Comparison of ENCODE assay signal across 10 cellular contexts in the genomic region with DNA sequence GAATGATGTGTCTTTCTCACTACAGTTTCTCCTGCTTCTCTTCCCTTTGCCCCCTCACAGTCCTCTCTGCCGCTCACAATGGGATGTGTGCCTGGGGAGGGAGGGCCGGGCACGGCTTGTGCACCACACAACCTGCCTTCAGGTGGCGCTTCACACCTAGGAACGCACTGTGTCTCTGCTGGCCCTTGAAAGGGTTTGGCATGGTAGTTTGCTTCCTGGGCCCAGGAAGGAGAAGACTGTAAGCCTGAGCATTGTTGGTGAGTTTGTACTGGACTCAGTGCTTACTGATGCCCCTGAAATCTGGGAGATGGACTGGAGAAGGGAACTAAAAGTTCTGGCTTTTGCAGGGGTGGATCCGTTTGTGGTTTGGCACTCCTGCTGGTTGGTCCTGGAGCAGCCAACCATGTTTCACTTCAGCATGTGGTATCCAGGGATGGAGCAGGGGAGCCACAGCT. TPM values are rescaled to one million over a fixed set of nuclear protein-coding genes. Genes with fewer than 3 reads are reported as not detected.
DNase-seq lines count a peak whose midpoint lies in the region; ATAC-seq and TF ChIP-seq lines count a peak whose summit lies in the region.
"Had no signal": no experiment of that assay in that cellular context is flagged by ENCODE, and none has a peak within 500 bp of the region (broad histone marks: within the 10 kb centered on the region; RNA-seq: fewer than 3 reads in every experiment).

No MANE protein-coding gene starts in this region.

- H3K27me3 ChIP-seq in lower lobe of right lung (ENCODE audit: low read depth), result no peaks in the 10 kb centered on the region

- no TSS peak for BruUV-seq in Calu3 (replicated peaks; lab: Mats Ljungman, UMichigan)

- H3K27me3 Mint-ChIP-seq in Calu3 (ENCODE audit: unreplicated experiment), result no peaks in the 10 kb centered on the region

- peaks cover 24% of the 10 kb centered on the region for H3K4me1 Mint-ChIP-seq in Calu3 (ENCODE audit: low read depth, unreplicated experiment)

- H3K9me3 ChIP-seq in lower lobe of right lung, result no peaks in the 10 kb centered on the region

- H3K9me3 Mint-ChIP-seq in Calu3 (ENCODE audit: low read depth, unreplicated experiment), result no peaks in the 10 kb centered on the region

- H3K4me1 ChIP-seq in lower lobe of right lung, result peaks cover 37% of the 10 kb centered on the region

- no peak overlapping the region for H3K27ac Mint-ChIP-seq in Calu3 (ENCODE audit: unreplicated experiment)

- no peaks in the 10 kb centered on the region for H3K36me3 ChIP-seq in lower lobe of right lung

- no peak overlapping the region for H3K4me3 Mint-ChIP-seq in Calu3 (ENCODE audit: low read depth, unreplicated experiment)

- no peaks in the 10 kb centered on the region for H3K36me3 Mint-ChIP-seq in Calu3 (ENCODE audit: insufficient read depth, unreplicated experiment)

- CTCF ChIA-PET in Calu3 (lab: Charles Lee), result interaction anchor here (1.2 kb wide), 1 partner anchor 86 kb away, joined by 3 read pairs; no protein-coding TSS in a partner anchor

- no peak overlapping the region for H3K4me3 ChIP-seq in lower lobe of right lung

- H3K27ac ChIP-seq in lower lobe of right lung (no peak overlapping the region), caudate nucleus (ENCODE audit: low read depth, low read length) (no peak overlapping the region)

- intact Hi-C loops in Calu3 (cut with micrococcal nuclease; ENCODE audit: unreplicated experiment), result loop anchor here (1.0 to 10.0 kb wide), 2 partner anchors 102 to 218 kb away; no protein-coding TSS in a partner anchor
- intact Hi-C loops in lower lobe of right lung (cut with DNase I), result no loop called here

- DNase-seq in Calu3, result peak; percentile 73
- DNase-seq in HK-2 (ENCODE audit: unreplicated experiment), result peak; percentile 30
- DNase-seq in amniotic epithelial cell (ENCODE audit: low read depth), result peak; percentile 27
- DNase-seq in lower lobe of right lung, result no peak
- no peak for DNase-seq in caudate nucleus (lab: John Stamatoyannopoulos, UW)

- peak; percentile 55 to 61 for ATAC-seq in lower lobe of right lung
- ATAC-seq in HG03439 (IDR thresholded peaks at IDR 0.05; ENCODE audit: unreplicated experiment), result no peak
- no peak for ATAC-seq in GM21723 (IDR thresholded peaks at IDR 0.05; ENCODE audit: unreplicated experiment)
- no peak for ATAC-seq in GM21360 (IDR thresholded peaks at IDR 0.05; ENCODE audit: unreplicated experiment)

- TF ChIP-seq CTCF in Calu3 (IDR thresholded peaks at IDR 0.05; ENCODE audit: unreplicated experiment) (peak; percentile 72), lower lobe of right lung (IDR thresholded peaks at IDR 0.05) (peak; percentile 25)

RNA-seq across cellular contexts. Expression of a gene that starts 9.2 kb away (rescaled TPM):
- total RNA-seq in Calu3 (2022) (4.6 TPM in 2 replicates), lower lobe of right lung (14.0 TPM)

RNA-seq across cellular contexts. Expression of a gene that starts 58.1 kb away (rescaled TPM):
- total RNA-seq in Calu3 (2022) (0.17 and 0.37 TPM in 2 replicates), lower lobe of right lung (not detected)
- total RNA-seq: fibroblast of villous mesenchyme; T-helper 2 cell treated with Interferon-gamma antibody and Interleukin-4, amounts not matched to agents 100 ng/mL and 5 ng/mL, for 36 hours had no signal

Comparison
In these comparisons a context has a peak if more than half of its experiments do, and no peak if none do; other contexts are left out.
1. DNase-seq: peak in Calu3 (single experiment), HK-2 (single experiment) and amniotic epithelial cell (single experiment); none in lower lobe of right lung (single experiment) and caudate nucleus (0 of 61).
2. ATAC-seq: peak in lower lobe of right lung (2 of 2); none in HG03439 (single experiment), GM21723 (single experiment) and GM21360 (single experiment).